In the genomic region with DNA sequence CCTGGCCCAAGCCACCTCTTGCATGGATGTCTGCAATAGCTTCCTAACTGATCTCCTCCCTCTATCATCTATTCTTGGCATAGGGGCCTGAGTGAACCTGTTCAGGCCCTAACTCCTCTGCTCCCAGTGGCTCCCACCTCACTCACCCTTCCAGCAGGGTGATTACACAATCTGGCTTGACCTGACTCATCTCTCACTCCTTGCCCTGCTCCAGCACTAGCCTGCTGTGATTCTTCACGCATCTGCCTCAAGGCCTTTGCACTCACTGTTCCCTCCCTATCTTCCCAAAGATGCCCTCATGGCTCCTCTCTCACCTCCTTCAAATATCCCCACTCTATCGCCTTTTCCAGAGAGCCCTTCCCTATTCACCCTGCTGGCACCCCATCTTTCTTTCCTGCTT, we compare ENCODE assay signal across 15 cellular contexts. TPM values are rescaled to one million over a fixed set of nuclear protein-coding genes. Genes with fewer than 3 reads are reported as not detected.
DNase-seq lines count a peak whose midpoint lies in the region; ATAC-seq lines count a peak whose summit lies in the region.
"Had no signal": no experiment of that assay in that cellular context is flagged by ENCODE, and none has a peak within 500 bp of the region (broad histone marks: within the 10 kb centered on the region; RNA-seq: fewer than 3 reads in every experiment).

No MANE protein-coding gene starts in this region.

- ATAC-seq in GM21576 (IDR thresholded peaks at IDR 0.05; ENCODE audit: unreplicated experiment), result no peak
- no peak for ATAC-seq in HG03354 (IDR thresholded peaks at IDR 0.05; ENCODE audit: poor library complexity, severe bottlenecking, unreplicated experiment)
- no peak for ATAC-seq in GM18502 (IDR thresholded peaks at IDR 0.05; ENCODE audit: poor library complexity, unreplicated experiment)
- no peak for ATAC-seq in GM21528 (IDR thresholded peaks at IDR 0.05; ENCODE audit: low FRiP score, unreplicated experiment)
- ATAC-seq: activated CD4-positive, CD25-positive, alpha-beta regulatory T cell treated with anti-CD3 and anti-CD28 coated beads, Interleukin-2, amount 50 U/mL, for 24 hours had no signal

- peak; percentile 36 for DNase-seq in CD1c-positive myeloid dendritic cell (ENCODE audit: extremely low spot score)
- DNase-seq in HT1080 (ENCODE audit: low read depth), result peak; percentile 37
- peak; percentile 65 for DNase-seq in amniotic epithelial cell (ENCODE audit: low read depth)
- peak; percentile 29 for DNase-seq in kidney glomerular epithelial cell (lab: John Stamatoyannopoulos, UW)
- DNase-seq: activated CD8-positive, alpha-beta memory T cell treated with anti-CD3 and anti-CD28 coated beads, Interleukin-2, amount 50 U/mL, for 4 hours; NCI-H1694; testis had no signal

RNA-seq across cellular contexts. Expression of a gene that starts 10.5 kb away (rescaled TPM):
- total RNA-seq in HT1080 (2014; rRNA removed; shearing (Covaris generic)), result not detected in 2 replicates
- 0.02 and 0.06 TPM in 2 replicates for polyA plus RNA-seq in HT1080 (2015; cell fraction: cytosol; rRNA removed)
- polyA plus RNA-seq in HT1080 (2015; cell fraction: nucleus; rRNA removed), result 0.11 and 0.19 TPM in 2 replicates
- total RNA-seq: NCI-H460, progenitor cell of endocrine pancreas had no signal

RNA-seq across cellular contexts. Expression of a gene that starts 34.4 kb away (rescaled TPM):
- 0.03 TPM in 1 of 2 replicates, not detected in the other for total RNA-seq in HT1080 (2014; rRNA removed; shearing (Covaris generic))
- 0.02 TPM in 1 of 2 replicates, not detected in the other for polyA plus RNA-seq in HT1080 (2015; cell fraction: cytosol; rRNA removed)
- polyA plus RNA-seq in HT1080 (2015; cell fraction: nucleus; rRNA removed), result not detected in 2 replicates
- total RNA-seq: glomerular endothelial cell, NCI-H460 had no signal

RNA-seq across cellular contexts. Expression of a gene that starts 55.3 kb away (rescaled TPM):
- total RNA-seq in HT1080 (2014; rRNA removed; shearing (Covaris generic)), result not detected in 2 replicates
- not detected in 2 replicates for polyA plus RNA-seq in HT1080 (2015; cell fraction: cytosol; rRNA removed)
- polyA plus RNA-seq in HT1080 (2015; cell fraction: nucleus; rRNA removed), result not detected in 2 replicates
- total RNA-seq: NCI-H460, progenitor cell of endocrine pancreas had no signal
